ENCODE assay signal across 30 cellular contexts in genomic region chr4:44056721-44057151, GRCh38.
DNase-seq lines count a peak whose midpoint lies in the region; ATAC-seq and TF ChIP-seq lines count a peak whose summit lies in the region.
"Had no signal": no experiment of that assay in that cellular context is flagged by ENCODE, and none has a peak within 500 bp of the region (broad histone marks: within the 10 kb centered on the region; RNA-seq: fewer than 3 reads in every experiment).

No MANE protein-coding gene starts in this region.

- peak; percentile 94 for ATAC-seq in WTC11
- no peak for ATAC-seq in HG02884 (IDR thresholded peaks at IDR 0.05; ENCODE audit: unreplicated experiment)
- no peak for ATAC-seq in HG03039 (IDR thresholded peaks at IDR 0.05; ENCODE audit: unreplicated experiment)
- ATAC-seq in heart right ventricle = no peak
- no peak for ATAC-seq in GM18907 (IDR thresholded peaks at IDR 0.05; ENCODE audit: unreplicated experiment)
- ATAC-seq: activated CD8-positive, alpha-beta memory T cell treated with anti-CD3 and anti-CD28 coated beads, Interleukin-2, amount 10 ng/mL, durations not matched to agents 7 days and 5 days; activated T-cell treated with anti-CD3 and anti-CD28 coated beads, Interleukin-2, amount 50 U/mL, for 72 hours; foreskin keratinocyte; HepG2 had no signal

- 14 to 17% methylated on average over 6 of the region's 6 CpGs for WGBS in heart right ventricle, 2 donors

- intact Hi-C loops in heart right ventricle (cut with DNase I) = no loop called here

- no peak for TF ChIP-seq CTCF in BE2C (IDR thresholded peaks at IDR 0.05; ENCODE audit: low read depth, low read length)
- no peak for TF ChIP-seq CTCF in WTC11 (IDR thresholded peaks at IDR 0.05)
- TF ChIP-seq CTCF in heart right ventricle (IDR thresholded peaks at IDR 0.05) = no peak

- CTCF ChIA-PET in WTC11 (lab: Charles Lee) = interaction anchor here (1.2 kb wide), 1 partner anchor 392 kb away, joined by 5 read pairs; the partner anchor contains the start of gene KCTD8

- H3K27ac Mint-ChIP-seq in WTC11 = peak overlapping the region; percentile 99
- H3K27ac Mint-ChIP-seq: activated CD4-positive, alpha-beta T cell treated with anti-CD3 and anti-CD28 coated beads, Interleukin-2, amount 10 ng/mL, durations not matched to agents 7 days and 5 days; activated CD8-positive, alpha-beta memory T cell treated with anti-CD3 and anti-CD28 coated beads, Interleukin-2, amount 10 ng/mL, durations not matched to agents 7 days and 5 days; activated T-cell treated with anti-CD3 and anti-CD28 coated beads, Interleukin-2, amount 50 U/mL, for 72 hours; memory B cell; naive B cell; T-helper 1 cell treated with Interleukin-12 subunit alpha and Interleukin-12 subunit beta and Interleukin-4 antibody, amounts not matched to agents 30 μg/mL and 1 μg/mL, for 36 hours had no signal

- H3K36me3 ChIP-seq in BE2C = no peaks in the 10 kb centered on the region
- no peaks in the 10 kb centered on the region for H3K36me3 ChIP-seq in HUES6 (ENCODE audit: control insufficient read depth, insufficient read depth, low read length)
- no peaks in the 10 kb centered on the region for H3K36me3 ChIP-seq in heart right ventricle
- H3K36me3 ChIP-seq: colonic mucosa had no signal

- H3K9ac ChIP-seq in HUES6 (ENCODE audit: low read length) = peak overlapping the region; percentile 35

- H3K4me3 ChIP-seq in BE2C (ENCODE audit: low read depth, low read length) = no peak overlapping the region
- H3K4me3 ChIP-seq in HUES6 (ENCODE audit: low read depth, low read length) = no peak overlapping the region
- no peak overlapping the region for H3K4me3 ChIP-seq in heart right ventricle
- H3K4me3 ChIP-seq: colonic mucosa had no signal

- H3K36me3 Mint-ChIP-seq in WTC11 = peaks cover 43% of the 10 kb centered on the region
- H3K36me3 Mint-ChIP-seq: activated CD8-positive, alpha-beta memory T cell treated with anti-CD3 and anti-CD28 coated beads, Interleukin-2, amount 10 ng/mL, durations not matched to agents 7 days and 5 days; memory B cell; naive B cell had no signal

- DNase-seq in BE2C (peak; percentile 23), WTC11 (ENCODE audit: low spot score) (peak; percentile 70), islet precursor cell (peak; percentile 77), heart right ventricle (no peak)
- DNase-seq: activated CD4-positive, alpha-beta T cell treated with anti-CD3 and anti-CD28 coated beads, Interleukin-2, amount 10 ng/mL, durations not matched to agents 7 days and 5 days; activated CD8-positive, alpha-beta memory T cell treated with anti-CD3 and anti-CD28 coated beads, Interleukin-2, amount 10 ng/mL, durations not matched to agents 7 days and 5 days; activated naive CD4-positive, alpha-beta T cell treated with Interleukin-2 at 50 U/mL for 16 hours; activated T-cell treated with anti-CD3 and anti-CD28 coated beads, Interleukin-2, amount 50 U/mL, for 72 hours; colonic mucosa; COR-L47; DND-41; effector memory CD4-positive, alpha-beta T cell; foreskin keratinocyte; hypothalamus; Kasumi-1; MV-4-11; naive B cell; NCI-H2029; NK-92 treated with Interleukin-12 subunit alpha and Interleukin-12 subunit beta, amount 100 ng/mL, for 24 hours; occipital lobe; SIG-M5; stimulated activated CD4-positive, alpha-beta T cell treated with anti-CD3 and anti-CD28 coated beads, Interleukin-1b, Interleukin-23, amount 100 ng/mL, for 48 hours; substantia nigra had no signal

- H3K27ac ChIP-seq in HUES6 (ENCODE audit: low read depth, low read length) = peak overlapping the region; percentile 93
- no peak overlapping the region for H3K27ac ChIP-seq in heart right ventricle
- H3K27ac ChIP-seq: colonic mucosa, foreskin keratinocyte had no signal

- peaks cover 36% of the 10 kb centered on the region for H3K9me3 Mint-ChIP-seq in WTC11
- H3K9me3 Mint-ChIP-seq: activated CD4-positive, alpha-beta T cell treated with anti-CD3 and anti-CD28 coated beads, Interleukin-2, amount 10 ng/mL, durations not matched to agents 7 days and 5 days had no signal

- H3K4me1 ChIP-seq in BE2C = no peaks in the 10 kb centered on the region
- H3K4me1 ChIP-seq in HUES6 (ENCODE audit: control insufficient read depth, insufficient read depth, low read length) = peaks cover 32% of the 10 kb centered on the region
- H3K4me1 ChIP-seq in heart right ventricle = no peaks in the 10 kb centered on the region
- H3K4me1 ChIP-seq: colonic mucosa, foreskin keratinocyte had no signal

- POLR2A ChIA-PET in WTC11 (lab: Charles Lee) = no interaction called here

- H3K9me3 ChIP-seq in BE2C (no peaks in the 10 kb centered on the region), HUES6 (ENCODE audit: control insufficient read depth, insufficient read depth, low read depth, low read length) (0 out of 2 replicates have a peak, but pooled peaks cover 5% of the 10 kb centered on the region), heart right ventricle (no peaks in the 10 kb centered on the region)
- H3K9me3 ChIP-seq: colonic mucosa had no signal

- peak overlapping the region; percentile 2 for H3K4me3 Mint-ChIP-seq in WTC11
- H3K4me3 Mint-ChIP-seq: activated CD4-positive, alpha-beta T cell treated with anti-CD3 and anti-CD28 coated beads, Interleukin-2, amount 10 ng/mL, durations not matched to agents 7 days and 5 days; activated CD8-positive, alpha-beta memory T cell treated with anti-CD3 and anti-CD28 coated beads, Interleukin-2, amount 10 ng/mL, durations not matched to agents 7 days and 5 days; activated T-cell treated with anti-CD3 and anti-CD28 coated beads, Interleukin-2, amount 50 U/mL, for 72 hours; memory B cell; naive B cell; T-helper 1 cell treated with Interleukin-12 subunit alpha and Interleukin-12 subunit beta and Interleukin-4 antibody, amounts not matched to agents 30 μg/mL and 1 μg/mL, for 36 hours had no signal

- peaks cover 59% of the 10 kb centered on the region for H3K4me1 Mint-ChIP-seq in WTC11
- H3K4me1 Mint-ChIP-seq: activated CD4-positive, alpha-beta T cell treated with anti-CD3 and anti-CD28 coated beads, Interleukin-2, amount 10 ng/mL, durations not matched to agents 7 days and 5 days; activated CD8-positive, alpha-beta memory T cell treated with anti-CD3 and anti-CD28 coated beads, Interleukin-2, amount 10 ng/mL, durations not matched to agents 7 days and 5 days; memory B cell had no signal

- H3K27me3 ChIP-seq in BE2C (no peaks in the 10 kb centered on the region), HUES6 (ENCODE audit: control insufficient read depth, insufficient read depth, low read length) (no peaks in the 10 kb centered on the region), heart right ventricle (no peaks in the 10 kb centered on the region)
- H3K27me3 ChIP-seq: colonic mucosa had no signal

- no peaks in the 10 kb centered on the region for H3K27me3 Mint-ChIP-seq in WTC11 (ENCODE audit: low read depth)
- H3K27me3 Mint-ChIP-seq: activated CD4-positive, alpha-beta T cell treated with anti-CD3 and anti-CD28 coated beads, Interleukin-2, amount 10 ng/mL, durations not matched to agents 7 days and 5 days; activated CD8-positive, alpha-beta memory T cell treated with anti-CD3 and anti-CD28 coated beads, Interleukin-2, amount 10 ng/mL, durations not matched to agents 7 days and 5 days; memory B cell; naive B cell had no signal

TF ChIP-seq in WTC11, 78 proteins besides CTCF, POLR2A, EP300 and RAD21 (continues in another document):
- no peak for TF ChIP-seq RORB (CRISPR knock-in tag; IDR thresholded peaks at IDR 0.05)
- no peak for TF ChIP-seq GTF2I (CRISPR knock-in tag; conservative IDR thresholded peaks at IDR 0.05)
- TF ChIP-seq CBFB (CRISPR knock-in tag; IDR thresholded peaks at IDR 0.05; ENCODE audit: low read depth) = no peak
- no peak for TF ChIP-seq JAZF1 (CRISPR knock-in tag; IDR thresholded peaks at IDR 0.05)
- no peak for TF ChIP-seq JUN (CRISPR knock-in tag; IDR thresholded peaks at IDR 0.05)
- TF ChIP-seq, protein P1, sequence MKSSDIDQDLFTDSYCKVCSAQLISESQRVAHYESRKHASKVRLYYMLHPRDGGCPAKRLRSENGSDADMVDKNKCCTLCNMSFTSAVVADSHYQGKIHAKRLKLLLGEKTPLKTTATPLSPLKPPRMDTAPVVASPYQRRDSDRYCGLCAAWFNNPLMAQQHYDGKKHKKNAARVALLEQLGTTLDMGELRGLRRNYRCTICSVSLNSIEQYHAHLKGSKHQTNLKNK (CRISPR knock-in tag; IDR thresholded peaks at IDR 0.05) = no peak
- TF ChIP-seq SMAD3 (CRISPR knock-in tag; IDR thresholded peaks at IDR 0.05; ENCODE audit: borderline replicate concordance) = no peak
- no peak for TF ChIP-seq TP53 (CRISPR knock-in tag; IDR thresholded peaks at IDR 0.05)
- TF ChIP-seq, protein P2, sequence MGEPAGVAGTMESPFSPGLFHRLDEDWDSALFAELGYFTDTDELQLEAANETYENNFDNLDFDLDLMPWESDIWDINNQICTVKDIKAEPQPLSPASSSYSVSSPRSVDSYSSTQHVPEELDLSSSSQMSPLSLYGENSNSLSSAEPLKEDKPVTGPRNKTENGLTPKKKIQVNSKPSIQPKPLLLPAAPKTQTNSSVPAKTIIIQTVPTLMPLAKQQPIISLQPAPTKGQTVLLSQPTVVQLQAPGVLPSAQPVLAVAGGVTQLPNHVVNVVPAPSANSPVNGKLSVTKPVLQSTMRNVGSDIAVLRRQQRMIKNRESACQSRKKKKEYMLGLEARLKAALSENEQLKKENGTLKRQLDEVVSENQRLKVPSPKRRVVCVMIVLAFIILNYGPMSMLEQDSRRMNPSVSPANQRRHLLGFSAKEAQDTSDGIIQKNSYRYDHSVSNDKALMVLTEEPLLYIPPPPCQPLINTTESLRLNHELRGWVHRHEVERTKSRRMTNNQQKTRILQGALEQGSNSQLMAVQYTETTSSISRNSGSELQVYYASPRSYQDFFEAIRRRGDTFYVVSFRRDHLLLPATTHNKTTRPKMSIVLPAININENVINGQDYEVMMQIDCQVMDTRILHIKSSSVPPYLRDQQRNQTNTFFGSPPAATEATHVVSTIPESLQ (CRISPR knock-in tag; IDR thresholded peaks at IDR 0.05) = no peak
- TF ChIP-seq ZBTB21 (CRISPR knock-in tag; IDR thresholded peaks at IDR 0.05; ENCODE audit: borderline replicate concordance) = peak; percentile 45; the same call in 1 of the 2 replicates
- TF ChIP-seq HMGA2 (CRISPR knock-in tag; IDR thresholded peaks at IDR 0.05) = no peak
- peak; percentile 49; the same call in 1 of the 2 replicates for TF ChIP-seq MAX (CRISPR knock-in tag; IDR thresholded peaks at IDR 0.05)
- TF ChIP-seq EMX1 (CRISPR knock-in tag; IDR thresholded peaks at IDR 0.05) = no peak
- TF ChIP-seq ESRRA (CRISPR knock-in tag; IDR thresholded peaks at IDR 0.05; ENCODE audit: borderline replicate concordance) = no peak
- TF ChIP-seq SOX15 (CRISPR knock-in tag; IDR thresholded peaks at IDR 0.05) = no peak
- TF ChIP-seq TEAD1 (CRISPR knock-in tag; IDR thresholded peaks at IDR 0.05) = peak; percentile 96

Comparison
In these comparisons a context has a peak if more than half of its experiments do, and no peak if none do; other contexts are left out.
1. DNase-seq: peak in BE2C (single experiment), WTC11 (single experiment) and islet precursor cell (single experiment); none in heart right ventricle (0 of 2).